In genomic region chr10:123582084-123582989, GRCh38 we compare ENCODE assay signal across 8 cellular contexts.
A peak's percentile ranks its signal among the peaks of the same experiment; 100 is the strongest.
DNase-seq lines count a peak whose midpoint lies in the region; ATAC-seq and TF ChIP-seq lines count a peak whose summit lies in the region.

No MANE protein-coding gene starts in this region.

- TF ChIP-seq POLR2A in erythroblast (IDR thresholded peaks at IDR 0.05; ENCODE audit: low read length) = no peak

- peak; percentile 69 for DNase-seq in Daoy (ENCODE audit: low read depth)
- DNase-seq in NCI-H774 (lab: John Stamatoyannopoulos, UW) = peak; percentile 3
- DNase-seq in activated CD8-positive, alpha-beta memory T cell treated with anti-CD3 and anti-CD28 coated beads, Interleukin-2, amount 50 U/mL, for 4 hours = peak; percentile 53
- DNase-seq in erythroblast (lab: John Stamatoyannopoulos, UW) = peak; percentile 52 to 72
- DNase-seq in myocyte (ENCODE audit: low read depth) = peak; percentile 80
- peak; percentile 43 for DNase-seq in stimulated activated CD8-positive, alpha-beta memory T cell treated with anti-CD3 and anti-CD28 coated beads, Interleukin-7, amount 100 ng/mL, for 24 hours (ENCODE audit: low read depth)

- ATAC-seq in HG02938 (IDR thresholded peaks at IDR 0.05; ENCODE audit: unreplicated experiment) (peak; percentile 52), HG03520 (IDR thresholded peaks at IDR 0.05; ENCODE audit: unreplicated experiment) (no peak)

Comparison
In these comparisons a context has a peak if more than half of its experiments do, and no peak if none do; other contexts are left out.
1. DNase-seq: peak in every context shown above with its lines; median percentile 80 in myocyte; 69 in Daoy; 62 in erythroblast; 53 in activated CD8-positive, alpha-beta memory T cell treated with anti-CD3 and anti-CD28 coated beads, Interleukin-2, amount 50 U/mL, for 4 hours; 43 in stimulated activated CD8-positive, alpha-beta memory T cell treated with anti-CD3 and anti-CD28 coated beads, Interleukin-7, amount 100 ng/mL, for 24 hours; 3 in NCI-H774.